Comparison of ENCODE assay signal across 17 cellular contexts in the genomic region with DNA sequence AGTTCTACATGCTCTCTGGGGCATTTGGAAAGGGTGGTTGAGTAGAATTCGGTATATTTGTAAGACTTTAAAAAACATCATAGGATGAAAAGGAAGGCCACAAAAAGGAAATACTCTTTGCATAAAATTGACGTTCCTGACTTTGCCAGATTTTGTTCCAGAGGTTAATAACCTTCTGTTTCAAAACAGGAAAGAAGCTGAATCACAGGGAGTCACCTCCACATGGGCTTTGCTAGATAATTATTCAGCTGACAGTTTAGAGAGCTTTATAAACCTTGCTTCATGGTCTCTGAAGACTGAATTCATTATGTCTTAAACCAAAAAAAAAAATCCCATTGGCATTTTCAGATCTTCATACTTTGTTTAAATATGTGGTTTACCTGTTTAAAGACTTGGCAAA.
A peak's percentile ranks its signal among the peaks of the same experiment; 100 is the strongest.
DNase-seq lines count a peak whose midpoint lies in the region; ATAC-seq and TF ChIP-seq lines count a peak whose summit lies in the region.
"Had no signal": no experiment of that assay in that cellular context is flagged by ENCODE, and none has a peak within 500 bp of the region (broad histone marks: within the 10 kb centered on the region; RNA-seq: fewer than 3 reads in every experiment).

No MANE protein-coding gene starts in this region.

- H3K4me1 ChIP-seq in BLaER1 treated with 17β-estradiol and CSF1 and Interleukin-3, amounts not matched to agents 10 nM and 100 nM, result peaks cover 20 to 49% (median 31%) of the 10 kb centered on the region in 10 experiments
- peaks cover 21% of the 10 kb centered on the region for H3K4me1 ChIP-seq in lower lobe of right lung

- H3K4me3 ChIP-seq in BLaER1 treated with 17β-estradiol and CSF1 and Interleukin-3, amounts not matched to agents 10 nM and 100 nM, result no peak overlapping the region
- no peak overlapping the region for H3K4me3 ChIP-seq in epithelial cell of proximal tubule (ENCODE audit: low read depth, low read length)
- no peak overlapping the region for H3K4me3 ChIP-seq in lower lobe of right lung

- intact Hi-C loops in lower lobe of right lung (cut with DNase I), result no loop called here

- peak overlapping the region in 8 of 11 experiments; percentile 38 to 88 (median 78); a peak in 14 of 22 replicates for H3K27ac ChIP-seq in BLaER1 treated with 17β-estradiol and CSF1 and Interleukin-3, amounts not matched to agents 10 nM and 100 nM
- peak overlapping the region; percentile 44 for H3K27ac ChIP-seq in lower lobe of right lung

- peak overlapping the region in 5 of 11 experiments; percentile 39 to 72 (median 62); a peak in 5 of 22 replicates for H3K9ac ChIP-seq in BLaER1 treated with 17β-estradiol and CSF1 and Interleukin-3, amounts not matched to agents 10 nM and 100 nM

- H3K9me3 ChIP-seq in BLaER1 treated with 17β-estradiol and CSF1 and Interleukin-3, amounts not matched to agents 10 nM and 100 nM (replicated peaks in 1 of 11), result peaks cover 4 to 17% (median 6%) of the 10 kb centered on the region in 11 experiments; a peak in 12 of 22 replicates
- no peaks in the 10 kb centered on the region for H3K9me3 ChIP-seq in lower lobe of right lung

- peaks cover 0 to 11% (median 0%) of the 10 kb centered on the region in 11 experiments; a peak in 1 of 22 replicates for H3K36me3 ChIP-seq in BLaER1 treated with 17β-estradiol and CSF1 and Interleukin-3, amounts not matched to agents 10 nM and 100 nM
- H3K36me3 ChIP-seq in lower lobe of right lung, result no peaks in the 10 kb centered on the region

- ATAC-seq in lower lobe of right lung, result no peak
- ATAC-seq in HG03521 (IDR thresholded peaks at IDR 0.05; ENCODE audit: unreplicated experiment), result no peak
- ATAC-seq: stimulated activated naive CD8-positive, alpha-beta T cell treated with anti-CD3 and anti-CD28 coated beads, Interleukin-15, Interleukin-2, amounts not matched to agents 100 U/mL and 50 U/mL, for 24 hours; T-cell had no signal

- H3K4me2 ChIP-seq in BLaER1 treated with 17β-estradiol and CSF1 and Interleukin-3, amounts not matched to agents 10 nM and 100 nM, result peak overlapping the region; percentile 24 to 87 (median 68); a peak in 17 of 22 replicates

- TF ChIP-seq CTCF in epithelial cell of proximal tubule (conservative IDR thresholded peaks at IDR 0.05; ENCODE audit: low read depth, low read length), result no peak
- TF ChIP-seq CTCF in lower lobe of right lung (IDR thresholded peaks at IDR 0.05), result no peak

- DNase-seq in LHCN-M2 (ENCODE audit: low read depth) (peak; percentile 18), epithelial cell of proximal tubule (ENCODE audit: low read depth) (peak; percentile 48), lower lobe of right lung (no peak), NCI-H1436 (lab: John Stamatoyannopoulos, UW) (no peak), NCI-H524 (lab: John Stamatoyannopoulos, UW) (no peak)
- DNase-seq in stimulated activated CD8-positive, alpha-beta memory T cell treated with anti-CD3 and anti-CD28 coated beads, Interleukin-4, amount 100 ng/mL, for 48 hours, result no peak
- DNase-seq: activated CD4-positive, alpha-beta T cell treated with anti-CD3 and anti-CD28 coated beads, Interleukin-2, amount 50 U/mL, for 1 hour; activated gamma-delta T cell treated with Interleukin-2 at 50 U/mL for 16 hours; foreskin melanocyte; HFFc6; KG1; left cardiac atrium; stimulated activated CD4-positive, alpha-beta T cell treated with anti-CD3 and anti-CD28 coated beads, Interleukin-4, amount 100 ng/mL, for 24 hours; stimulated activated naive CD8-positive, alpha-beta T cell treated with anti-CD3 and anti-CD28 coated beads, Interleukin-15, Interleukin-2, amounts not matched to agents 100 U/mL and 50 U/mL, for 24 hours; T-cell had no signal

- no peaks in the 10 kb centered on the region for H4K20me1 ChIP-seq in BLaER1 treated with 17β-estradiol and CSF1 and Interleukin-3, amounts not matched to agents 10 nM and 100 nM

- H3K27me3 ChIP-seq in BLaER1 treated with 17β-estradiol and CSF1 and Interleukin-3, amounts not matched to agents 10 nM and 100 nM, result no peaks in the 10 kb centered on the region
- no peaks in the 10 kb centered on the region for H3K27me3 ChIP-seq in lower lobe of right lung (ENCODE audit: low read depth)

Comparison
In these comparisons a context has a peak if more than half of its experiments do, and no peak if none do; other contexts are left out.
1. DNase-seq: peak in LHCN-M2 (single experiment) and epithelial cell of proximal tubule (single experiment); none in lower lobe of right lung (single experiment), stimulated activated CD8-positive, alpha-beta memory T cell treated with anti-CD3 and anti-CD28 coated beads, Interleukin-4, amount 100 ng/mL, for 48 hours (single experiment), NCI-H1436 (single experiment) and NCI-H524 (0 of 2).